ENCODE assay signal across 1 cellular context in genomic region chr20:49938173-49939163, GRCh38.
TF ChIP-seq lines count a peak whose summit lies in the region.

No MANE protein-coding gene starts in this region.

TF ChIP-seq in SK-N-SH, 30 proteins besides CTCF, POLR2A, EP300 and RAD21 (continued from another document):
- TF ChIP-seq REST (IDR thresholded peaks at IDR 0.05; ENCODE audit: low read depth, low read length) (no peak), TAF1 (IDR thresholded peaks at IDR 0.05; ENCODE audit: borderline replicate concordance, low read depth, low read length) (no peak), GATA2 (CRISPR knock-in tag; IDR thresholded peaks at IDR 0.05) (no peak), RCOR1 (IDR thresholded peaks at IDR 0.05; ENCODE audit: low read length) (no peak), RXRA (IDR thresholded peaks at IDR 0.05; ENCODE audit: borderline replicate concordance, low read depth) (no peak), FOSL2 (IDR thresholded peaks at IDR 0.05; ENCODE audit: borderline replicate concordance, low read depth) (no peak), NFIC (IDR thresholded peaks at IDR 0.05; ENCODE audit: borderline replicate concordance) (peak; percentile 53), PBX3 (IDR thresholded peaks at IDR 0.05) (no peak), EZH2phosphoT487 (IDR thresholded peaks at IDR 0.05; ENCODE audit: borderline replicate concordance, low read depth) (no peak), USF2 (IDR thresholded peaks at IDR 0.05; ENCODE audit: borderline replicate concordance, low read depth, low read length) (peak; percentile 79), SIN3A (IDR thresholded peaks at IDR 0.05; ENCODE audit: borderline replicate concordance, low read depth, low read length) (no peak)
TF ChIP-seq in SK-N-SH: peak in this region for 8.
